In the genomic region with DNA sequence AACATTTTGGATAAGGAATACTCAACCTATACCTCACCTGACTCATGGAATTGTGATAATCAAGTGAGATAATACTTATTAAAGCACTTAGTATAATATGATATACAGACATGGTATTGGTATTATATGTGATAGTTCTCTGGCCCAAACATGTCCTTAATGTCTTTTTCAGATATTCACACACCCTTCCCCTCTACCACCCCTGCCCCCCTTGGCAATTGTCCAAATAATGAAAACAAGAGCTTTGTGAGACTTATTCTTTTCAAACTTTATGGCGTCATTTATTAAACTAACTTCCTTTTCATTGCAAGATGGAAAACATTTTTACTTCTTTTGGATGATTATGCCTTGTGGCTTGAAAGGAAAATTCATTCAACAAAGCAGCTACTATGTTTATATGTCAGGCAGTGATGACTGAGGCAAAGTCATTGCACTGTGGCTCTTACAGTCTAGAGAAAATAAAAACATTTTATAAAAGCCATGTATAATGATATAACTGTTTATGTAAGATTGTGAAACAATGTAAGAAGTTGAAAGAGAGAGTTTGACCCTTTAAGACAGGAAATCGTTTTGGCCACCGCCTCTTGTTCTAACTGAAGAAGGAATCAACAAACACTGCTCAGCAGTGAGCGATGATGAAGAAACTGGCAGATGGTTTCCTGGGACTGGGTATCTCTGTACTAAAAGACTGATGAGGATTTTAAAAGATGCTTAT, we compare ENCODE assay signal across 1 cellular context.
TF ChIP-seq lines count a peak whose summit lies in the region.

No MANE protein-coding gene starts in this region.

TF ChIP-seq in SK-N-SH, 30 proteins besides CTCF, POLR2A, EP300 and RAD21:
- TF ChIP-seq, protein P1, sequence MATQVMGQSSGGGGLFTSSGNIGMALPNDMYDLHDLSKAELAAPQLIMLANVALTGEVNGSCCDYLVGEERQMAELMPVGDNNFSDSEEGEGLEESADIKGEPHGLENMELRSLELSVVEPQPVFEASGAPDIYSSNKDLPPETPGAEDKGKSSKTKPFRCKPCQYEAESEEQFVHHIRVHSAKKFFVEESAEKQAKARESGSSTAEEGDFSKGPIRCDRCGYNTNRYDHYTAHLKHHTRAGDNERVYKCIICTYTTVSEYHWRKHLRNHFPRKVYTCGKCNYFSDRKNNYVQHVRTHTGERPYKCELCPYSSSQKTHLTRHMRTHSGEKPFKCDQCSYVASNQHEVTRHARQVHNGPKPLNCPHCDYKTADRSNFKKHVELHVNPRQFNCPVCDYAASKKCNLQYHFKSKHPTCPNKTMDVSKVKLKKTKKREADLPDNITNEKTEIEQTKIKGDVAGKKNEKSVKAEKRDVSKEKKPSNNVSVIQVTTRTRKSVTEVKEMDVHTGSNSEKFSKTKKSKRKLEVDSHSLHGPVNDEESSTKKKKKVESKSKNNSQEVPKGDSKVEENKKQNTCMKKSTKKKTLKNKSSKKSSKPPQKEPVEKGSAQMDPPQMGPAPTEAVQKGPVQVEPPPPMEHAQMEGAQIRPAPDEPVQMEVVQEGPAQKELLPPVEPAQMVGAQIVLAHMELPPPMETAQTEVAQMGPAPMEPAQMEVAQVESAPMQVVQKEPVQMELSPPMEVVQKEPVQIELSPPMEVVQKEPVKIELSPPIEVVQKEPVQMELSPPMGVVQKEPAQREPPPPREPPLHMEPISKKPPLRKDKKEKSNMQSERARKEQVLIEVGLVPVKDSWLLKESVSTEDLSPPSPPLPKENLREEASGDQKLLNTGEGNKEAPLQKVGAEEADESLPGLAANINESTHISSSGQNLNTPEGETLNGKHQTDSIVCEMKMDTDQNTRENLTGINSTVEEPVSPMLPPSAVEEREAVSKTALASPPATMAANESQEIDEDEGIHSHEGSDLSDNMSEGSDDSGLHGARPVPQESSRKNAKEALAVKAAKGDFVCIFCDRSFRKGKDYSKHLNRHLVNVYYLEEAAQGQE (IDR thresholded peaks at IDR 0.05; ENCODE audit: low read depth, low read length): no peak
- TF ChIP-seq POLR2AphosphoS5 (IDR thresholded peaks at IDR 0.05; ENCODE audit: low read depth, low read length) (no peak), FOXJ3 (CRISPR knock-in tag; IDR thresholded peaks at IDR 0.05) (no peak), NFIC (IDR thresholded peaks at IDR 0.05; ENCODE audit: borderline replicate concordance) (0 out of 2 replicates have a peak, but pooled peaks have one; percentile 12)
- TF ChIP-seq, protein P2, sequence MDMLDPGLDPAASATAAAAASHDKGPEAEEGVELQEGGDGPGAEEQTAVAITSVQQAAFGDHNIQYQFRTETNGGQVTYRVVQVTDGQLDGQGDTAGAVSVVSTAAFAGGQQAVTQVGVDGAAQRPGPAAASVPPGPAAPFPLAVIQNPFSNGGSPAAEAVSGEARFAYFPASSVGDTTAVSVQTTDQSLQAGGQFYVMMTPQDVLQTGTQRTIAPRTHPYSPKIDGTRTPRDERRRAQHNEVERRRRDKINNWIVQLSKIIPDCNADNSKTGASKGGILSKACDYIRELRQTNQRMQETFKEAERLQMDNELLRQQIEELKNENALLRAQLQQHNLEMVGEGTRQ (IDR thresholded peaks at IDR 0.05; ENCODE audit: borderline replicate concordance, low read depth, low read length): no peak
